1 cellular context compared by ENCODE assay signal in the genomic region with DNA sequence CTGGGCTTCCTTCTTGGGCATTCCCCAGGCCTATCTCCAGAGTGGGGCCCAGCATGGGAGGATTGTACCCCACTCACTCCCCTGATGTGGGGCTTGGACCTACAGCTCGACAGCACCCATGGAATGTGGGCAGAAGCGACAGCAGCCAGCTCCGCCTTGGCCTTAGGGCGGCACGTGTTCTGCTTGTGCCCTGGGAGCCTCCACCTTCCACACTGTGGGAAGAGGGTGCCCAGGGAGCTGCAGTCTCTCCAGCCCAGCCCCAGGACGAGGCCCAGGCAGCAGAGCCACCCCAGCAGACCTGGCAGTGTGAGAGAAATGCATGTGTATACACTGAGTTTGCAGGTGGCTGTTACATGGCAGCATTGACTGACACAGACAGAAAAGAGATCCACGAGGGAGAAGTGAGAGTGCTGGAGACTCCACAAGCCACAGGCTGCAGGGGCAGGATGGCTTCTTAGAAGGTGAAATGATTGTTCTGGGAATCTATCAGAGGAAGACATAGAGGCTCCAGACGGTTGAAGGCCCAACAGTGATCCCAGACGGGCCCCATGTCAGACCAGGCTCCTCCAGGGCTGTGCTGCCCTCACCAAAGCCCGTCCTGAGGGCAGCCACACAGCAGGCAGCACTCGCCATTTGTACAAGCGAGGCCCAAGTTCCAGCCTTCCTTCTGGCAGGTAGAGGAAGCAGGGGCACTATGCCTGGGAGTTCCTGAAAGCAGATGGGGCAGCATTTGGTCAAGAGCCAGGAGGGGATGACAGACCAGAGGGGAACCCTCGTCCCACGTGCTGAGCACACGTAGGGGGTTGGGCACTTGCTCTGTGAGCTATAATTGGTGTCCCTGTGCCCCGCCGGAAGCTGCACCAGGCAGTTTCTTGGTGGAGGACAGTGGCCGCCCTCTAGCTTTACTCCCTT.
TF ChIP-seq lines count a peak whose summit lies in the region.

No MANE protein-coding gene starts in this region.

TF ChIP-seq in K562, 482 proteins besides CTCF, POLR2A, EP300 and RAD21:
- no peak for TF ChIP-seq CBX3 (IDR thresholded peaks at IDR 0.05; ENCODE audit: borderline replicate concordance in 1 of 2, low read length in 2 of 2)
- TF ChIP-seq POLR2G (IDR thresholded peaks at IDR 0.05; ENCODE audit: low read depth, low read length) = peak; percentile 27; the same call in 1 of the 2 replicates
